Comparison of ENCODE assay signal across 1 cellular context in genomic region chr5:116084231-116084630, GRCh38.
TF ChIP-seq lines count a peak whose summit lies in the region.

No MANE protein-coding gene starts in this region.

TF ChIP-seq in IMR-90, 13 proteins besides CTCF, POLR2A, EP300 and RAD21:
- TF ChIP-seq MXI1 (IDR thresholded peaks at IDR 0.05; ENCODE audit: borderline replicate concordance, low read depth, low read length) (no peak), NFE2L2 (IDR thresholded peaks at IDR 0.05; ENCODE audit: low read depth, low read length) (no peak), MAFK (IDR thresholded peaks at IDR 0.05; ENCODE audit: low read depth, low read length) (no peak), CEBPB (IDR thresholded peaks at IDR 0.05; ENCODE audit: low read depth, low read length) (no peak), CHD1 (IDR thresholded peaks at IDR 0.05; ENCODE audit: low read depth, low read length) (no peak), BHLHE40 (IDR thresholded peaks at IDR 0.05; ENCODE audit: low read depth, low read length) (no peak), FOS (IDR thresholded peaks at IDR 0.05; ENCODE audit: low read depth, low read length) (no peak), ELK1 (IDR thresholded peaks at IDR 0.05; ENCODE audit: borderline replicate concordance, low read depth, low read length) (no peak)
